Comparison of ENCODE assay signal across 30 cellular contexts in the genomic region with DNA sequence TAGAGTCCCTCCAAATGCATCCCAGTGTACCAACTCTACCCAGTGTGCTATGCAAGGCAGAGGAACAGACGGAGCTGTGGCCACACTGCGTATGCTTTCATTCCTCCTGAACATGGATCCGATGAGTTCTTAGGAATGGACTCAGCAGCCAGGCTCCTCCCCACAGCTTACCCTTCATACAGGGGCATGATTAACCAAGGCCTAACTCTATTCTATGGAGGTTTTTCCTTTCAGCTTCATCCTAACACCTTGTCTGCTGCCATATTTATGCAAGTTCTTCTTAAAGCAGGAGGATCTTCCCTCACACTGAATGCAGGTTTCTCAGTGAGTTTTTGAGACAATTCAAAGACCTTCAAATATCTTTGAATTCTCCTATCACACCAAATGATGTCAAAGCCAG.
"Had no signal": no experiment of that assay in that cellular context is flagged by ENCODE, and none has a peak within 500 bp of the region (broad histone marks: within the 10 kb centered on the region; RNA-seq: fewer than 3 reads in every experiment).

No MANE protein-coding gene starts in this region.

- ATAC-seq: activated CD4-positive, alpha-beta T cell treated with anti-CD3 and anti-CD28 coated beads for 36 hours; activated CD8-positive, alpha-beta T cell treated with anti-CD3 and anti-CD28 coated beads, Interleukin-2, amount 10 ng/mL, durations not matched to agents 7 days and 5 days; activated naive CD4-positive, alpha-beta T cell treated with anti-CD3 and anti-CD28 coated beads, Interleukin-2, amount 50 U/mL, for 72 hours; activated T-cell treated with anti-CD3 and anti-CD28 coated beads, Interleukin-2, amount 50 U/mL, for 72 hours; gastroesophageal sphincter had no signal

- H3K4me1 ChIP-seq: ascending aorta, breast epithelium, esophagus squamous epithelium, gastroesophageal sphincter had no signal

- H3K4me1 Mint-ChIP-seq: activated CD4-positive, alpha-beta T cell treated with anti-CD3 and anti-CD28 coated beads for 36 hours; activated CD4-positive, alpha-beta T cell treated with anti-CD3 and anti-CD28 coated beads, Interleukin-2, amount 10 ng/mL, durations not matched to agents 24 days and 14 days; activated naive CD4-positive, alpha-beta T cell treated with anti-CD3 and anti-CD28 coated beads, Interleukin-2, amount 10 ng/mL, durations not matched to agents 7 days and 5 days; activated naive CD8-positive, alpha-beta T cell treated with anti-CD3 and anti-CD28 coated beads, Interleukin-2, amount 10 ng/mL, durations not matched to agents 7 days and 5 days; central memory CD8-positive, alpha-beta T cell had no signal

- H3K9me3 Mint-ChIP-seq: activated CD4-positive, alpha-beta memory T cell treated with anti-CD3 and anti-CD28 coated beads for 36 hours; activated CD4-positive, alpha-beta T cell treated with anti-CD3 and anti-CD28 coated beads, Interleukin-2, amount 10 ng/mL, durations not matched to agents 24 days and 14 days; activated naive CD4-positive, alpha-beta T cell treated with anti-CD3 and anti-CD28 coated beads, Interleukin-2, amount 10 ng/mL, durations not matched to agents 7 days and 5 days; activated naive CD4-positive, alpha-beta T cell treated with anti-CD3 and anti-CD28 coated beads, Interleukin-2, amount 50 U/mL, for 72 hours; activated naive CD8-positive, alpha-beta T cell treated with anti-CD3 and anti-CD28 coated beads, Interleukin-2, amount 10 ng/mL, durations not matched to agents 7 days and 5 days; activated T-cell treated with anti-CD3 and anti-CD28 coated beads, Interleukin-2, amount 50 U/mL, for 24 hours; activated T-cell treated with anti-CD3 and anti-CD28 coated beads, Interleukin-2, amount 50 U/mL, for 72 hours; brain; central memory CD8-positive, alpha-beta T cell had no signal

- H3K4me3 ChIP-seq: ascending aorta, breast epithelium, cardiac muscle cell, esophagus squamous epithelium, gastroesophageal sphincter, heart right ventricle, hepatocyte had no signal

- H3K4me2 ChIP-seq: hepatocyte had no signal

- H3K36me3 ChIP-seq: ascending aorta, breast epithelium, cardiac muscle cell, esophagus squamous epithelium, gastroesophageal sphincter, heart right ventricle had no signal

- H3K9me3 ChIP-seq: ascending aorta, breast epithelium, esophagus squamous epithelium, gastroesophageal sphincter, heart right ventricle had no signal

- H3K4me3 Mint-ChIP-seq: activated CD4-positive, alpha-beta memory T cell treated with anti-CD3 and anti-CD28 coated beads for 36 hours; activated CD4-positive, alpha-beta T cell treated with anti-CD3 and anti-CD28 coated beads for 36 hours; activated CD4-positive, alpha-beta T cell treated with anti-CD3 and anti-CD28 coated beads, Interleukin-2, amount 10 ng/mL, durations not matched to agents 24 days and 14 days; activated CD8-positive, alpha-beta T cell treated with anti-CD3 and anti-CD28 coated beads, Interleukin-2, amount 10 ng/mL, durations not matched to agents 7 days and 5 days; activated naive CD4-positive, alpha-beta T cell treated with anti-CD3 and anti-CD28 coated beads, Interleukin-2, amount 10 ng/mL, durations not matched to agents 7 days and 5 days; activated naive CD8-positive, alpha-beta T cell treated with anti-CD3 and anti-CD28 coated beads, Interleukin-2, amount 10 ng/mL, durations not matched to agents 7 days and 5 days; activated T-cell treated with anti-CD3 and anti-CD28 coated beads, Interleukin-2, amount 50 U/mL, for 24 hours; activated T-cell treated with anti-CD3 and anti-CD28 coated beads, Interleukin-2, amount 50 U/mL, for 72 hours; brain; central memory CD8-positive, alpha-beta T cell had no signal

- H3K27ac Mint-ChIP-seq: activated CD4-positive, alpha-beta memory T cell treated with anti-CD3 and anti-CD28 coated beads for 36 hours; activated CD4-positive, alpha-beta T cell treated with anti-CD3 and anti-CD28 coated beads for 36 hours; activated CD4-positive, alpha-beta T cell treated with anti-CD3 and anti-CD28 coated beads, Interleukin-2, amount 10 ng/mL, durations not matched to agents 24 days and 14 days; activated CD8-positive, alpha-beta T cell treated with anti-CD3 and anti-CD28 coated beads, Interleukin-2, amount 10 ng/mL, durations not matched to agents 7 days and 5 days; activated naive CD4-positive, alpha-beta T cell treated with anti-CD3 and anti-CD28 coated beads, Interleukin-2, amount 10 ng/mL, durations not matched to agents 7 days and 5 days; activated naive CD4-positive, alpha-beta T cell treated with anti-CD3 and anti-CD28 coated beads, Interleukin-2, amount 50 U/mL, for 72 hours; activated naive CD8-positive, alpha-beta T cell treated with anti-CD3 and anti-CD28 coated beads, Interleukin-2, amount 10 ng/mL, durations not matched to agents 7 days and 5 days; activated T-cell treated with anti-CD3 and anti-CD28 coated beads, Interleukin-2, amount 50 U/mL, for 24 hours; activated T-cell treated with anti-CD3 and anti-CD28 coated beads, Interleukin-2, amount 50 U/mL, for 72 hours had no signal

- H3K27me3 Mint-ChIP-seq: activated CD4-positive, alpha-beta memory T cell treated with anti-CD3 and anti-CD28 coated beads for 36 hours; activated CD4-positive, alpha-beta T cell treated with anti-CD3 and anti-CD28 coated beads, Interleukin-2, amount 10 ng/mL, durations not matched to agents 24 days and 14 days; central memory CD8-positive, alpha-beta T cell had no signal

- H3K36me3 Mint-ChIP-seq: activated CD4-positive, alpha-beta memory T cell treated with anti-CD3 and anti-CD28 coated beads for 36 hours; activated naive CD4-positive, alpha-beta T cell treated with anti-CD3 and anti-CD28 coated beads, Interleukin-2, amount 10 ng/mL, durations not matched to agents 7 days and 5 days; activated naive CD4-positive, alpha-beta T cell treated with anti-CD3 and anti-CD28 coated beads, Interleukin-2, amount 50 U/mL, for 72 hours; activated naive CD8-positive, alpha-beta T cell treated with anti-CD3 and anti-CD28 coated beads, Interleukin-2, amount 10 ng/mL, durations not matched to agents 7 days and 5 days; brain had no signal

- H3K27me3 ChIP-seq: ascending aorta, breast epithelium, cardiac muscle cell, hepatocyte had no signal

- H3K27ac ChIP-seq: ascending aorta, breast epithelium, cardiac muscle cell, epithelial cell of prostate, esophagus squamous epithelium, gastroesophageal sphincter, hepatocyte had no signal

- DNase-seq: activated CD4-positive, alpha-beta memory T cell treated with anti-CD3 and anti-CD28 coated beads for 36 hours; activated CD4-positive, alpha-beta T cell treated with anti-CD3 and anti-CD28 coated beads for 36 hours; activated CD4-positive, alpha-beta T cell treated with anti-CD3 and anti-CD28 coated beads, Interleukin-2, amount 10 ng/mL, durations not matched to agents 24 days and 14 days; activated CD4-positive, CD25-positive, alpha-beta regulatory T cell; activated CD4-positive, CD25-positive, alpha-beta regulatory T cell treated with anti-CD3 and anti-CD28 coated beads, Interleukin-2, amount 50 U/mL, for 72 hours; activated CD8-positive, alpha-beta memory T cell treated with anti-CD3 and anti-CD28 coated beads, Interleukin-2, amount 50 U/mL, for 48 hours; activated CD8-positive, alpha-beta T cell treated with anti-CD3 and anti-CD28 coated beads, Interleukin-2, amount 10 ng/mL, durations not matched to agents 7 days and 5 days; activated gamma-delta T cell; activated naive CD4-positive, alpha-beta T cell; activated naive CD4-positive, alpha-beta T cell treated with anti-CD3 and anti-CD28 coated beads, Interleukin-2, amount 10 ng/mL, durations not matched to agents 7 days and 5 days; activated naive CD8-positive, alpha-beta T cell treated with anti-CD3 and anti-CD28 coated beads, Interleukin-2, amount 10 ng/mL, durations not matched to agents 7 days and 5 days; activated T-cell treated with anti-CD3 and anti-CD28 coated beads for 4 hours; activated T-cell treated with anti-CD3 and anti-CD28 coated beads, Interleukin-2, amount 50 U/mL, for 24 hours; activated T-cell treated with anti-CD3 and anti-CD28 coated beads, Interleukin-2, amount 50 U/mL, for 72 hours; cortex of kidney; dermis blood vessel endothelial cell; effector CD8-positive, alpha-beta T cell; esophagus squamous epithelium; foreskin melanocyte; heart right ventricle; T-helper 2 cell had no signal
